12 cellular contexts compared by ENCODE assay signal in genomic region chr5:147382776-147383175, GRCh38.
DNase-seq lines count a peak whose midpoint lies in the region; ATAC-seq and TF ChIP-seq lines count a peak whose summit lies in the region.
"Had no signal": no experiment of that assay in that cellular context is flagged by ENCODE, and none has a peak within 500 bp of the region (broad histone marks: within the 10 kb centered on the region; RNA-seq: fewer than 3 reads in every experiment).

No MANE protein-coding gene starts in this region.

- H3K4me3 ChIP-seq in GM23338 (no peak overlapping the region), adipocyte (ENCODE audit: low read length) (peak overlapping the region; percentile 79), right atrium auricular region (peak overlapping the region; percentile 25 to 33), skeletal muscle cell (ENCODE audit: low read depth, low read length) (peak overlapping the region; percentile 14)

- peak; percentile 45 for ATAC-seq in GM23338
- no peak for ATAC-seq in GM19395 (IDR thresholded peaks at IDR 0.05; ENCODE audit: unreplicated experiment)
- no peak for ATAC-seq in HG03378 (IDR thresholded peaks at IDR 0.05; ENCODE audit: unreplicated experiment)
- ATAC-seq in HG02798 (IDR thresholded peaks at IDR 0.05; ENCODE audit: poor library complexity, unreplicated experiment), result no peak

- peaks cover 4% of the 10 kb centered on the region for H3K9me3 ChIP-seq in adipocyte (ENCODE audit: control insufficient read depth, low read length)
- peaks cover 0 to 4% of the 10 kb centered on the region in 2 donors for H3K9me3 ChIP-seq in right atrium auricular region

- H3K79me2 ChIP-seq in GM23338 (replicated peaks; ENCODE audit: insufficient read depth), result no peaks in the 10 kb centered on the region

- no peak for TF ChIP-seq CTCF in GM23338 (conservative IDR thresholded peaks at IDR 0.05; ENCODE audit: low read depth in 2 of 2)
- no peak for TF ChIP-seq CTCF in right atrium auricular region (IDR thresholded peaks at IDR 0.05)

- H3K27ac ChIP-seq in GM23338 (ENCODE audit: low read depth) (no peak overlapping the region), right atrium auricular region (peak overlapping the region in 1 of 2 donors; percentile 31)

- peak overlapping the region; percentile 37; the same call in 1 of the 3 replicates for H3K4me3 Mint-ChIP-seq in GM23338
- H3K4me3 Mint-ChIP-seq: activated CD4-positive, alpha-beta memory T cell treated with anti-CD3 and anti-CD28 coated beads, Interleukin-2, amount 10 ng/mL, durations not matched to agents 7 days and 5 days; activated naive CD8-positive, alpha-beta T cell treated with anti-CD3 and anti-CD28 coated beads, Interleukin-2, amount 10 ng/mL, durations not matched to agents 7 days and 5 days had no signal

- H3K36me3 Mint-ChIP-seq in GM23338 (ENCODE audit: low read depth), result peaks cover 15% of the 10 kb centered on the region; the same call in 2 of the 3 replicates
- H3K36me3 Mint-ChIP-seq: activated naive CD8-positive, alpha-beta T cell treated with anti-CD3 and anti-CD28 coated beads, Interleukin-2, amount 10 ng/mL, durations not matched to agents 7 days and 5 days had no signal

- no peaks in the 10 kb centered on the region for H3F3A ChIP-seq in GM23338 (replicated peaks; ENCODE audit: low read depth)

- peak overlapping the region; percentile 62 for H3K9ac ChIP-seq in adipocyte (ENCODE audit: low read length)

- peak overlapping the region; percentile 52; the same call in 1 of the 2 replicates for H3K4me2 ChIP-seq in GM23338

- H3K9me3 Mint-ChIP-seq in GM23338, result peaks cover 17% of the 10 kb centered on the region

- no peaks in the 10 kb centered on the region for H3K27me3 ChIP-seq in GM23338 (ENCODE audit: insufficient read depth)
- H3K27me3 ChIP-seq in adipocyte (replicated peaks; ENCODE audit: control insufficient read depth, insufficient read depth, low read length), result no peaks in the 10 kb centered on the region
- no peaks in the 10 kb centered on the region for H3K27me3 ChIP-seq in right atrium auricular region

- peak overlapping the region; percentile 70 for H3K27ac Mint-ChIP-seq in GM23338
- H3K27ac Mint-ChIP-seq: activated CD4-positive, alpha-beta memory T cell treated with anti-CD3 and anti-CD28 coated beads, Interleukin-2, amount 10 ng/mL, durations not matched to agents 7 days and 5 days; activated naive CD8-positive, alpha-beta T cell treated with anti-CD3 and anti-CD28 coated beads, Interleukin-2, amount 10 ng/mL, durations not matched to agents 7 days and 5 days had no signal

- H3K4me1 Mint-ChIP-seq in GM23338, result peaks cover 21% of the 10 kb centered on the region
- H3K4me1 Mint-ChIP-seq: activated CD4-positive, alpha-beta memory T cell treated with anti-CD3 and anti-CD28 coated beads, Interleukin-2, amount 10 ng/mL, durations not matched to agents 7 days and 5 days; activated naive CD8-positive, alpha-beta T cell treated with anti-CD3 and anti-CD28 coated beads, Interleukin-2, amount 10 ng/mL, durations not matched to agents 7 days and 5 days had no signal

- no peaks in the 10 kb centered on the region for H4K20me1 ChIP-seq in GM23338 (replicated peaks; ENCODE audit: insufficient read depth)

- H3K27me3 Mint-ChIP-seq in GM23338 (ENCODE audit: insufficient read depth, low read depth, poor library complexity), result peaks cover 4% of the 10 kb centered on the region
- H3K27me3 Mint-ChIP-seq: activated CD4-positive, alpha-beta memory T cell treated with anti-CD3 and anti-CD28 coated beads, Interleukin-2, amount 10 ng/mL, durations not matched to agents 7 days and 5 days; activated naive CD8-positive, alpha-beta T cell treated with anti-CD3 and anti-CD28 coated beads, Interleukin-2, amount 10 ng/mL, durations not matched to agents 7 days and 5 days had no signal

- H3K36me3 ChIP-seq in GM23338 (ENCODE audit: insufficient read depth) (no peaks in the 10 kb centered on the region), adipocyte (ENCODE audit: control insufficient read depth, insufficient read depth, low read length, severe bottlenecking) (no peaks in the 10 kb centered on the region), right atrium auricular region (no peaks in the 10 kb centered on the region)

- H2AFZ ChIP-seq in GM23338, result peak overlapping the region; percentile 94

- DNase-seq in GM23338 (ENCODE audit: low spot score) (peak; percentile 58), adipocyte (ENCODE audit: low read depth) (no peak), right atrium auricular region (ENCODE audit: low spot score) (no peak), skeletal muscle cell (ENCODE audit: low read depth) (no peak), CD1c-positive myeloid dendritic cell (ENCODE audit: extremely low spot score) (no peak)
- DNase-seq: activated CD4-positive, alpha-beta memory T cell treated with anti-CD3 and anti-CD28 coated beads, Interleukin-2, amount 10 ng/mL, durations not matched to agents 7 days and 5 days; activated naive CD8-positive, alpha-beta T cell treated with anti-CD3 and anti-CD28 coated beads, Interleukin-2, amount 10 ng/mL, durations not matched to agents 7 days and 5 days; kidney glomerular epithelial cell; NCI-H226 had no signal

- H3K4me1 ChIP-seq in GM23338 (ENCODE audit: insufficient read depth), result peaks cover 24% of the 10 kb centered on the region
- no peaks in the 10 kb centered on the region for H3K4me1 ChIP-seq in adipocyte (ENCODE audit: control insufficient read depth, insufficient read depth, low read length)
- H3K4me1 ChIP-seq in right atrium auricular region, result no peaks in the 10 kb centered on the region

- no peaks in the 10 kb centered on the region for H3K9me2 ChIP-seq in GM23338 (ENCODE audit: insufficient read depth)

TF ChIP-seq in GM23338, 12 proteins besides CTCF, POLR2A, EP300 and RAD21 (continues in another document):
- TF ChIP-seq ZNF114 (CRISPR knock-in tag; IDR thresholded peaks at IDR 0.05) (no peak), NANOG (IDR thresholded peaks at IDR 0.05; ENCODE audit: borderline replicate concordance) (no peak), REST (IDR thresholded peaks at IDR 0.05; ENCODE audit: unreplicated experiment) (no peak)
